Comparison of ENCODE assay signal across 30 cellular contexts in genomic region chr10:122380703-122381102, GRCh38.
"Had no signal": no experiment of that assay in that cellular context is flagged by ENCODE, and none has a peak within 500 bp of the region (broad histone marks: within the 10 kb centered on the region; RNA-seq: fewer than 3 reads in every experiment).

No MANE protein-coding gene starts in this region.

- H3K36me3 ChIP-seq: lower lobe of right lung, pancreas, prostate gland, stomach, suprapubic skin, thoracic aorta, tibial artery, vagina had no signal

- ATAC-seq: left colon; mucosa of descending colon; naive thymus-derived CD8-positive, alpha-beta T cell; right cardiac atrium; sciatic nerve; stimulated activated naive B cell treated with anti-CD40 and anti-IgM and Interleukin-4, amounts not matched to agents 10 μg/mL and 1 μg/mL and 100 μg/mL, for 72 hours; stimulated activated naive CD8-positive, alpha-beta T cell treated with anti-CD3 and anti-CD28 coated beads, Interleukin-15, Interleukin-2, amounts not matched to agents 100 U/mL and 50 U/mL, for 24 hours had no signal

- H3K9me3 Mint-ChIP-seq: neural crest cell had no signal

- H3K27me3 ChIP-seq: pancreas, stomach, suprapubic skin, tibial artery, vagina had no signal

- H3K9me3 ChIP-seq: lower lobe of right lung, mucosa of descending colon, pancreas, prostate gland, stomach, suprapubic skin, thoracic aorta, tibial artery, vagina had no signal

- H3K4me3 ChIP-seq: lower lobe of right lung, mucosa of descending colon, pancreas, prostate gland, skin epidermis, stomach, suprapubic skin, thoracic aorta, tibial artery, vagina had no signal

- H3K27ac Mint-ChIP-seq: mesothelial cell of epicardium; stimulated activated naive B cell treated with anti-CD40 and anti-IgM and Interleukin-4, amounts not matched to agents 10 μg/mL and 1 μg/mL and 100 μg/mL, for 72 hours; type B pancreatic cell had no signal

- H3K27ac ChIP-seq: lower lobe of right lung, pancreas, prostate gland, skin epidermis, stomach, suprapubic skin, thoracic aorta, tibial artery, vagina had no signal

- H3K27me3 Mint-ChIP-seq: naive thymus-derived CD8-positive, alpha-beta T cell; stimulated activated naive B cell treated with anti-CD40 and anti-IgM and Interleukin-4, amounts not matched to agents 10 μg/mL and 1 μg/mL and 100 μg/mL, for 72 hours; type B pancreatic cell had no signal

- DNase-seq: head of caudate nucleus; hippocampal formation; kidney; left colon; lower lobe of right lung; mesendoderm; mucosa of descending colon; naive thymus-derived CD8-positive, alpha-beta T cell; nucleus accumbens; pancreas; posterior cingulate gyrus; retina; right cardiac atrium; stimulated activated CD4-positive, alpha-beta T cell treated with anti-CD3 and anti-CD28 coated beads, Interleukin-12 subunit alpha, Interleukin-12 subunit beta, amount 100 ng/mL, for 4 hours; stimulated activated CD4-positive, alpha-beta T cell treated with anti-CD3 and anti-CD28 coated beads, Interleukin-15, amount 100 ng/mL, for 24 hours; stimulated activated CD4-positive, alpha-beta T cell treated with anti-CD3 and anti-CD28 coated beads, Interleukin-2, amount 100 ng/mL, for 24 hours; stimulated activated CD4-positive, alpha-beta T cell treated with anti-CD3 and anti-CD28 coated beads, Interleukin-4, amount 100 ng/mL, for 1 hour; stimulated activated naive B cell treated with anti-CD40 and anti-IgM and Interleukin-4, amounts not matched to agents 10 μg/mL and 1 μg/mL and 100 μg/mL, for 72 hours; stimulated activated naive CD8-positive, alpha-beta T cell treated with anti-CD3 and anti-CD28 coated beads, Interleukin-15, Interleukin-2, amounts not matched to agents 100 U/mL and 50 U/mL, for 24 hours; stomach; tibial artery had no signal

- H3K4me3 Mint-ChIP-seq: mesothelial cell of epicardium; neural crest cell; stimulated activated naive B cell treated with anti-CD40 and anti-IgM and Interleukin-4, amounts not matched to agents 10 μg/mL and 1 μg/mL and 100 μg/mL, for 72 hours; type B pancreatic cell had no signal

- H3K4me1 ChIP-seq: prostate gland had no signal
